10 cellular contexts compared by ENCODE assay signal in genomic region chr6:113825776-113826175, GRCh38. TPM values are rescaled to one million over a fixed set of nuclear protein-coding genes. Genes with fewer than 3 reads are reported as not detected.
DNase-seq lines count a peak whose midpoint lies in the region; ATAC-seq and TF ChIP-seq lines count a peak whose summit lies in the region.
"Had no signal": no experiment of that assay in that cellular context is flagged by ENCODE, and none has a peak within 500 bp of the region (broad histone marks: within the 10 kb centered on the region; RNA-seq: fewer than 3 reads in every experiment).

No MANE protein-coding gene starts in this region.

- CTCF ChIA-PET in IMR-90 (lab: Yijun Ruan, JAX): interaction anchor here (0.8 kb wide), 1 partner anchor 9 kb away, joined by 4 read pairs; no protein-coding TSS in a partner anchor

- no peak overlapping the region for H3K9ac ChIP-seq in IMR-90 (ENCODE audit: low read depth, low read length)

- peak; percentile 73 for ATAC-seq in IMR-90 (ENCODE audit: low read depth)
- peak; percentile 82 to 93 for ATAC-seq in right cardiac atrium
- no peak for ATAC-seq in GM18520 (IDR thresholded peaks at IDR 0.05; ENCODE audit: unreplicated experiment)

- no peak overlapping the region for H3K4me3 ChIP-seq in IMR-90 (ENCODE audit: insufficient read depth, low read depth, low read length)
- no peak overlapping the region for H3K4me3 ChIP-seq in right cardiac atrium (ENCODE audit: low read length)
- no peak overlapping the region for H3K4me3 ChIP-seq in skeletal muscle cell (ENCODE audit: low read depth, low read length)

- H4K8ac ChIP-seq in IMR-90 (ENCODE audit: low read depth in 2 of 2, low read length in 2 of 2): no peak overlapping the region; a peak in 1 of 4 replicates

- H3K36me3 ChIP-seq in IMR-90 (ENCODE audit: control insufficient read depth, insufficient read depth, low read length): no peaks in the 10 kb centered on the region

- H3K4me2 ChIP-seq in IMR-90 (ENCODE audit: low read depth, low read length): peak overlapping the region; percentile 33

- H3K27ac ChIP-seq in IMR-90 (ENCODE audit: insufficient read depth, low read length) (no peak overlapping the region), VCaP (peak overlapping the region; percentile 31), right cardiac atrium (ENCODE audit: low read length) (no peak overlapping the region)

- no peaks in the 10 kb centered on the region for H4K20me1 ChIP-seq in IMR-90 (ENCODE audit: insufficient read depth, low read length)

- H2BK15ac ChIP-seq in IMR-90 (ENCODE audit: low read depth, low read length): no peak overlapping the region

- H2AK5ac ChIP-seq in IMR-90 (ENCODE audit: low read depth, low read length): no peak overlapping the region

- peak overlapping the region; percentile 8; the same call in 1 of the 2 replicates for H3K18ac ChIP-seq in IMR-90 (ENCODE audit: low read depth, low read length)

- in situ Hi-C loops in IMR-90 (cut with MboI; ENCODE audit: low sequenced_read_pairs): no loop called here

- no peaks in the 10 kb centered on the region; the same call in 1 of the 2 replicates for H3K9me1 ChIP-seq in IMR-90 (ENCODE audit: insufficient read depth, low read length)

- POLR2A ChIA-PET in IMR-90 (lab: Charles Lee; ENCODE audit: unreplicated experiment): no interaction called here

- peak; percentile 84 for DNase-seq in IMR-90
- DNase-seq in right cardiac atrium: peak; percentile 83 to 96 (median 94)
- DNase-seq in skeletal muscle cell (ENCODE audit: low read depth): peak; percentile 68
- DNase-seq in HCEC 1CT: no peak
- no peak for DNase-seq in NOMO-1 (lab: John Stamatoyannopoulos, UW; ENCODE audit: unreplicated experiment in 2 of 2)
- no peak for DNase-seq in stimulated activated naive CD4-positive, alpha-beta T cell (lab: John Stamatoyannopoulos, UW)
- DNase-seq: activated naive CD8-positive, alpha-beta T cell treated with anti-CD3 and anti-CD28 coated beads for 36 hours; SIG-M5 had no signal

- TF ChIP-seq POLR2A in IMR-90 (IDR thresholded peaks at IDR 0.05; ENCODE audit: low read depth, low read length): no peak

- no peak overlapping the region for H2AK9ac ChIP-seq in IMR-90 (replicated peaks; ENCODE audit: low read depth, low read length, poor library complexity)

- dilution Hi-C loops in IMR-90 (cut with HindIII; ENCODE audit: low sequenced_read_pairs, unreplicated experiment): no loop called here

- no CpG with 5 or more reads among the region's 5 CpGs for WGBS in IMR-90 (ENCODE audit: extremely low coverage in 2 of 2, insufficient read length in 1 of 2), 2 experiments
- 19% methylated on average over 5 of the region's 5 CpGs for WGBS in right cardiac atrium

- H2BK20ac ChIP-seq in IMR-90 (ENCODE audit: low read depth, low read length): no peak overlapping the region

- H3K56ac ChIP-seq in IMR-90 (ENCODE audit: extremely low read depth, insufficient read depth, low read length): no peak overlapping the region

- H3K4ac ChIP-seq in IMR-90 (ENCODE audit: low read depth, low read length): no peak overlapping the region

- no peak for TF ChIP-seq CTCF in IMR-90 (conservative IDR thresholded peaks at IDR 0.05; ENCODE audit: low read depth, low read length)
- TF ChIP-seq CTCF in VCaP (conservative IDR thresholded peaks at IDR 0.05): no peak

- no peak overlapping the region for H4K5ac ChIP-seq in IMR-90 (ENCODE audit: low read depth, low read length)

- no peaks in the 10 kb centered on the region for H3K9me3 ChIP-seq in IMR-90 (ENCODE audit: control insufficient read depth, insufficient read depth, low read length)
- no peaks in the 10 kb centered on the region for H3K9me3 ChIP-seq in right cardiac atrium (ENCODE audit: control insufficient read depth, low read length)

- H2BK120ac ChIP-seq in IMR-90 (ENCODE audit: low read depth, low read length): no peak overlapping the region

- no TSS peak for BruUV-seq in IMR-90 (replicated peaks; lab: Mats Ljungman, UMichigan)

- H2AFZ ChIP-seq in IMR-90 (replicated peaks; ENCODE audit: low read length, poor library complexity): peak overlapping the region; percentile 71

- no peak overlapping the region for H2BK5ac ChIP-seq in IMR-90 (ENCODE audit: low read depth, low read length, poor library complexity, severe bottlenecking)

- H3K27me3 ChIP-seq in IMR-90 (ENCODE audit: control insufficient read depth, insufficient read depth, low read length): no peaks in the 10 kb centered on the region
- no peaks in the 10 kb centered on the region for H3K27me3 ChIP-seq in right cardiac atrium (ENCODE audit: control insufficient read depth, insufficient read depth)

- no peak for TF ChIP-seq RAD21 in IMR-90 (IDR thresholded peaks at IDR 0.05; ENCODE audit: low read length)

- H3K4me1 ChIP-seq in IMR-90 (ENCODE audit: control insufficient read depth, insufficient read depth, low read length): peaks cover 6% of the 10 kb centered on the region
- H3K4me1 ChIP-seq in right cardiac atrium (ENCODE audit: control insufficient read depth, insufficient read depth, low read length): peaks cover 5% of the 10 kb centered on the region

- H3K14ac ChIP-seq in IMR-90 (replicated peaks; ENCODE audit: low read depth, low read length): 0 out of 2 replicates have a peak overlapping the region, but pooled peaks have one; percentile 34

- no peak overlapping the region for H3K23ac ChIP-seq in IMR-90 (ENCODE audit: low read depth, low read length)

- no peak overlapping the region for H4K91ac ChIP-seq in IMR-90 (ENCODE audit: insufficient read depth, low read depth, low read length)

- intact Hi-C loops in IMR-90 (cut with micrococcal nuclease) (no loop called here), right cardiac atrium (cut with DNase I) (no loop called here)

- H3K79me1 ChIP-seq in IMR-90 (ENCODE audit: low read depth in 1 of 2, low read length in 2 of 2): no peaks in the 10 kb centered on the region

TF ChIP-seq in IMR-90, 13 proteins besides CTCF, POLR2A, EP300 and RAD21:
- TF ChIP-seq NFE2L2 (IDR thresholded peaks at IDR 0.05; ENCODE audit: low read depth, low read length): no peak
- 0 out of 2 replicates have a peak, but pooled peaks have one; percentile 8 for TF ChIP-seq MAFK (IDR thresholded peaks at IDR 0.05; ENCODE audit: low read depth, low read length)

RNA-seq across cellular contexts. Expression of gene MARCKS, which starts 31.4 kb away (rescaled TPM):
- total RNA-seq in IMR-90 (2012; rRNA removed) (40.7 and 111 TPM in 2 replicates), right cardiac atrium (10 to 100 TPM; 18.4 to 28.9 (median 23.6) TPM)
- polyA plus RNA-seq in IMR-90 (2012; rRNA removed) (34.5 and 46.8 TPM in 2 replicates), right cardiac atrium (11.0 TPM)
- 10.9 and 24.0 TPM in 2 replicates for polyA plus RNA-seq in IMR-90 (2012; cell fraction: cytosol; rRNA removed)
- polyA plus RNA-seq in IMR-90 (2012; cell fraction: nucleus; rRNA removed; ENCODE audit: low replicate concordance): 18.4 and 20.0 TPM in 2 replicates

Comparison
In these comparisons a context has a peak if more than half of its experiments do, and no peak if none do; other contexts are left out.
1. DNase-seq: peak in IMR-90 (single experiment), right cardiac atrium (3 of 3) and skeletal muscle cell (single experiment); none in HCEC 1CT (single experiment), NOMO-1 (0 of 2) and stimulated activated naive CD4-positive, alpha-beta T cell (0 of 6).